Comparison of ENCODE assay signal across 1 cellular context in genomic region chr1:182386980-182387379, GRCh38.
TF ChIP-seq lines count a peak whose summit lies in the region.

No MANE protein-coding gene starts in this region.

TF ChIP-seq in K562, 482 proteins besides CTCF, POLR2A, EP300 and RAD21 (continued from another document):
- TF ChIP-seq ZNF41 (CRISPR knock-in tag; conservative IDR thresholded peaks at IDR 0.05) (no peak), ZNF518B (CRISPR knock-in tag; IDR thresholded peaks at IDR 0.05) (no peak), RBFOX2 (IDR thresholded peaks at IDR 0.05; ENCODE audit: low read depth, low read length) (0 out of 2 replicates have a peak, but pooled peaks have one; percentile 2), AFF4 (CRISPR knock-in tag; IDR thresholded peaks at IDR 0.05) (0 out of 2 replicates have a peak, but pooled peaks have one; percentile 9), HIVEP1 (CRISPR knock-in tag; IDR thresholded peaks at IDR 0.05) (no peak), MLX (CRISPR knock-in tag; conservative IDR thresholded peaks at IDR 0.05) (no peak)
